13 cellular contexts compared by ENCODE assay signal in the genomic region with DNA sequence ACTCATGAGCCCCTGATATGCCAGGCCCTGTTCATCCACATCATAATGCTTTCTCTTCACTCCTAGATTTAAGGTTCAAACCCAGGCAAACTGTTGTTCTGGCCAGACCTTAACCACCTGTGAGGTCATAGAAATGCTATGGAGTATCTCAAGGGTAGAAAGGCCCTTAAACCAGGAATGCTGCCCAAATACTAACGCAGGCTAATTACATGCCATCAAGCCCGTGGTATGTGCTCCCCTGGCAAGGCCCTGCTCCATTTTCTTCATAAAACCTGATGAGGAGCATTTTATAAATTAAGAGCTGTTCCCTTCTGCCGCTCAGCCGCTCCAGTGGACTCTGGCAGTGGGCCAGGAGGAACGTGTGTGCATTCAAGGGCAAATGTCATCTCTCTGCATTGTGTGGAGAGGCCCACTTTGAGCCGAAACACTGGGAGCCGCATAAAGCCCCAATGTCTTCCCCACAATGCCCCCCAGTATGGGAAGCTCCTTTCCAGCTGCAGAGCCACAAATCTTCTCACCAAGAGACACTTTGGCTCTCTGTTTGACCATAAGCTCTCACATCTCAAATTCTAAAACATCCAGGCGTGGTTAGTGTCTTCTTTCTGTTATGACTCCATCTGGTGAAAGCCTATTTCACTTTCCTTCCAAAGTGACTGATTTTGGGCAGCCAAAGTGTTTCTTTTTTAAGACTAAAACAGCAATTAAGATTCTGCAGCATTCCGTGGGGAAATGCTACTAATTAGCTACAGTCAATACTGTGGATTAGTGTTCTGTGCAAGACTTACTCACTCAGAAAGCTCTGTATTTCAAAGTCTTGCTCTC.
A peak's percentile ranks its signal among the peaks of the same experiment; 100 is the strongest.
DNase-seq lines count a peak whose midpoint lies in the region; TF ChIP-seq lines count a peak whose summit lies in the region.
"Had no signal": no experiment of that assay in that cellular context is flagged by ENCODE, and none has a peak within 500 bp of the region (broad histone marks: within the 10 kb centered on the region; RNA-seq: fewer than 3 reads in every experiment).

No MANE protein-coding gene starts in this region.

- H4K20me1 ChIP-seq in OCI-LY7 (ENCODE audit: insufficient read depth, low read length): no peaks in the 10 kb centered on the region; the same call in 1 of the 2 replicates

- no peak overlapping the region for H3K4me3 ChIP-seq in SJCRH30
- H3K4me3 ChIP-seq in left ventricle myocardium inferior: no peak overlapping the region
- no peak overlapping the region for H3K4me3 ChIP-seq in OCI-LY7 (ENCODE audit: low read depth, low read length, poor library complexity, severe bottlenecking)
- H3K4me3 ChIP-seq: gastroesophageal sphincter, GM23338 had no signal

- H3K4me1 ChIP-seq in SJCRH30 (peaks cover 20% of the 10 kb centered on the region), left ventricle myocardium inferior (peaks cover 57% of the 10 kb centered on the region), OCI-LY7 (ENCODE audit: insufficient read depth, low read length, poor library complexity, severe bottlenecking) (no peaks in the 10 kb centered on the region)

- POLR2A ChIA-PET in OCI-LY7 (lab: Charles Lee): interaction anchor here (0.8 kb wide), 1 partner anchor 1579 kb away, joined by 3 read pairs; no protein-coding TSS in a partner anchor

- CTCF ChIA-PET in OCI-LY7 (lab: Charles Lee; ENCODE audit: unreplicated experiment): no interaction called here

- peaks cover 6% of the 10 kb centered on the region; the same call in 1 of the 2 replicates for H3K9me3 ChIP-seq in SJCRH30 (replicated peaks)
- peaks cover 5% of the 10 kb centered on the region for H3K9me3 ChIP-seq in left ventricle myocardium inferior (replicated peaks)
- H3K9me3 ChIP-seq in OCI-LY7 (ENCODE audit: low read length): no peaks in the 10 kb centered on the region
- H3K9me3 ChIP-seq: gastroesophageal sphincter had no signal

- BruUV-seq in OCI-LY7 (replicated peaks; lab: Mats Ljungman, UMichigan): no TSS peak

- H3K27ac ChIP-seq in SJCRH30 (peak overlapping the region; percentile 80), left ventricle myocardium inferior (replicated peaks) (peak overlapping the region; percentile 90), OCI-LY7 (ENCODE audit: low read depth, low read length, poor library complexity, severe bottlenecking) (no peak overlapping the region)
- H3K27ac ChIP-seq: KMS-11 had no signal

- H2AFZ ChIP-seq in OCI-LY7 (ENCODE audit: low read length): no peak overlapping the region
- H2AFZ ChIP-seq: GM23338 had no signal

- H3K79me2 ChIP-seq in OCI-LY7 (ENCODE audit: insufficient read depth, low read depth, low read length): no peaks in the 10 kb centered on the region

- DNase-seq in GM03348 (ENCODE audit: low spot score) (peak; percentile 38), SJCRH30 (peak; percentile 68 to 82), left ventricle myocardium inferior (peak; percentile 56), pons (ENCODE audit: low spot score) (peak; percentile 15), OCI-LY7 (ENCODE audit: low spot score) (no peak), HuH-7 (ENCODE audit: low spot score) (no peak), ecto neural progenitor cell (ENCODE audit: low spot score) (no peak)
- DNase-seq in stimulated activated CD4-positive, alpha-beta T cell treated with anti-CD3 and anti-CD28 coated beads, Interleukin-2, amount 100 ng/mL, for 24 hours: no peak
- DNase-seq: activated CD4-positive, alpha-beta T cell treated with anti-CD3 and anti-CD28 coated beads for 36 hours; NCI-H446 treated with DMSO at 0.1 percent for 48 hours had no signal

- H3K27me3 ChIP-seq in SJCRH30 (no peaks in the 10 kb centered on the region), left ventricle myocardium inferior (ENCODE audit: low read depth) (no peaks in the 10 kb centered on the region)
- H3K27me3 ChIP-seq: gastroesophageal sphincter had no signal

- intact Hi-C loops in left ventricle myocardium inferior (cut with micrococcal nuclease) (no loop called here), OCI-LY7 (cut with micrococcal nuclease; ENCODE audit: unreplicated experiment) (no loop called here)

- H3K36me3 ChIP-seq in SJCRH30 (no peaks in the 10 kb centered on the region), left ventricle myocardium inferior (no peaks in the 10 kb centered on the region), OCI-LY7 (ENCODE audit: insufficient read depth, low read length) (no peaks in the 10 kb centered on the region)
- H3K36me3 ChIP-seq: gastroesophageal sphincter had no signal

- no peaks in the 10 kb centered on the region for H3K9me2 ChIP-seq in OCI-LY7 (ENCODE audit: insufficient read depth, low read length)

- no peak overlapping the region for H3K4me2 ChIP-seq in OCI-LY7 (ENCODE audit: low read length)
- H3K4me2 ChIP-seq: GM23338, KMS-11 had no signal

- TF ChIP-seq CTCF in left ventricle myocardium inferior (IDR thresholded peaks at IDR 0.05; ENCODE audit: borderline replicate concordance) (no peak), OCI-LY7 (conservative IDR thresholded peaks at IDR 0.05; ENCODE audit: low read length) (no peak)

Comparison
In these comparisons a context has a peak if more than half of its experiments do, and no peak if none do; other contexts are left out.
1. DNase-seq: peak in GM03348 (single experiment), SJCRH30 (2 of 2), left ventricle myocardium inferior (single experiment) and pons (single experiment); none in OCI-LY7 (single experiment), stimulated activated CD4-positive, alpha-beta T cell treated with anti-CD3 and anti-CD28 coated beads, Interleukin-2, amount 100 ng/mL, for 24 hours (0 of 2), HuH-7 (single experiment) and ecto neural progenitor cell (single experiment).